1 cellular context compared by ENCODE assay signal in the genomic region with DNA sequence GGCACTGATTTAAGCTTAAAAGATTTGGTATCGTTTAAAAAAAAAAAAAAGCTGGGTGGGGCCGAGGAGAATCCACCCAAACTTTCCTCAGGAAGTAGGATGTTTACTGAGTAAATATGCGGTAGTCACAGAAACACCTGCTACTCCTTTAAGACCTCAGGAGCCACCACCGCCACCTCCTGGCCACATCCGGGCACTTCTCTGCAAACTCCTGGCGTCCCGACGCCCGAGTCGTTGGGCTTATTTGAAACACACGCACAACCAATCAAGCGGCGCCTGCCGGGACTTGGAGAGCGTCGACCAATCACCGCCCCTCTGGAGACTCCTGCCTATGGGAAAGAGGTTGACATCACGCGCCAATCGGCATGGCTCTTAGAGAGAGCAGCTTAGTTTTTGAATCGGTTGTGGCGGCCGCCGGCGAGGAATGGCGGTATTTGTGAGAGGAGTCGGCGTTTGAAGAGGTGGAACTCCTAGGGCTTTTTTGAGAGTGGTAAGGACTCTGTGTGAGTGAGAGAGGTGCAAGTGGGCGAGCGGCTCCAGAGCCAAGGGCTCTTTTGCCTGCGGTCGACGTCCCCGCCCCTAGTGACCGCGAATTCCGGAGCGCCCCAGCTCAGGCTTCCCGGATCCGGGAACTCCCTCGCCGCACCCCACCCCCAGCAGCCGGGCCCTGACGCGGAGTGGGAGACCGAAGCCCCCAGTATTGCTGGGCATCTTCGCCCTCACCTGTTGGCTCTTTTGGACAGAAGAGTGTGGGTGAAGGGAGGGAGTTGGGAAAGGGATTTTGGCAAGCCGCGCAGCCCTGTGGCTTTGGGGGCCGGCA.
TF ChIP-seq lines count a peak whose summit lies in the region.

A gene with protein sequence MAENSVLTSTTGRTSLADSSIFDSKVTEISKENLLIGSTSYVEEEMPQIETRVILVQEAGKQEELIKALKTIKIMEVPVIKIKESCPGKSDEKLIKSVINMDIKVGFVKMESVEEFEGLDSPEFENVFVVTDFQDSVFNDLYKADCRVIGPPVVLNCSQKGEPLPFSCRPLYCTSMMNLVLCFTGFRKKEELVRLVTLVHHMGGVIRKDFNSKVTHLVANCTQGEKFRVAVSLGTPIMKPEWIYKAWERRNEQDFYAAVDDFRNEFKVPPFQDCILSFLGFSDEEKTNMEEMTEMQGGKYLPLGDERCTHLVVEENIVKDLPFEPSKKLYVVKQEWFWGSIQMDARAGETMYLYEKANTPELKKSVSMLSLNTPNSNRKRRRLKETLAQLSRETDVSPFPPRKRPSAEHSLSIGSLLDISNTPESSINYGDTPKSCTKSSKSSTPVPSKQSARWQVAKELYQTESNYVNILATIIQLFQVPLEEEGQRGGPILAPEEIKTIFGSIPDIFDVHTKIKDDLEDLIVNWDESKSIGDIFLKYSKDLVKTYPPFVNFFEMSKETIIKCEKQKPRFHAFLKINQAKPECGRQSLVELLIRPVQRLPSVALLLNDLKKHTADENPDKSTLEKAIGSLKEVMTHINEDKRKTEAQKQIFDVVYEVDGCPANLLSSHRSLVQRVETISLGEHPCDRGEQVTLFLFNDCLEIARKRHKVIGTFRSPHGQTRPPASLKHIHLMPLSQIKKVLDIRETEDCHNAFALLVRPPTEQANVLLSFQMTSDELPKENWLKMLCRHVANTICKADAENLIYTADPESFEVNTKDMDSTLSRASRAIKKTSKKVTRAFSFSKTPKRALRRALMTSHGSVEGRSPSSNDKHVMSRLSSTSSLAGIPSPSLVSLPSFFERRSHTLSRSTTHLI (plus strand): TSS at position 359 of the 820 bp plus-strand sequence. CDS start 3,805 bp downstream, outside the sequence.

TF ChIP-seq in HEK293, 187 proteins besides CTCF, POLR2A, EP300 and RAD21 (continued from another document and continues in another):
- TF ChIP-seq, protein P1, sequence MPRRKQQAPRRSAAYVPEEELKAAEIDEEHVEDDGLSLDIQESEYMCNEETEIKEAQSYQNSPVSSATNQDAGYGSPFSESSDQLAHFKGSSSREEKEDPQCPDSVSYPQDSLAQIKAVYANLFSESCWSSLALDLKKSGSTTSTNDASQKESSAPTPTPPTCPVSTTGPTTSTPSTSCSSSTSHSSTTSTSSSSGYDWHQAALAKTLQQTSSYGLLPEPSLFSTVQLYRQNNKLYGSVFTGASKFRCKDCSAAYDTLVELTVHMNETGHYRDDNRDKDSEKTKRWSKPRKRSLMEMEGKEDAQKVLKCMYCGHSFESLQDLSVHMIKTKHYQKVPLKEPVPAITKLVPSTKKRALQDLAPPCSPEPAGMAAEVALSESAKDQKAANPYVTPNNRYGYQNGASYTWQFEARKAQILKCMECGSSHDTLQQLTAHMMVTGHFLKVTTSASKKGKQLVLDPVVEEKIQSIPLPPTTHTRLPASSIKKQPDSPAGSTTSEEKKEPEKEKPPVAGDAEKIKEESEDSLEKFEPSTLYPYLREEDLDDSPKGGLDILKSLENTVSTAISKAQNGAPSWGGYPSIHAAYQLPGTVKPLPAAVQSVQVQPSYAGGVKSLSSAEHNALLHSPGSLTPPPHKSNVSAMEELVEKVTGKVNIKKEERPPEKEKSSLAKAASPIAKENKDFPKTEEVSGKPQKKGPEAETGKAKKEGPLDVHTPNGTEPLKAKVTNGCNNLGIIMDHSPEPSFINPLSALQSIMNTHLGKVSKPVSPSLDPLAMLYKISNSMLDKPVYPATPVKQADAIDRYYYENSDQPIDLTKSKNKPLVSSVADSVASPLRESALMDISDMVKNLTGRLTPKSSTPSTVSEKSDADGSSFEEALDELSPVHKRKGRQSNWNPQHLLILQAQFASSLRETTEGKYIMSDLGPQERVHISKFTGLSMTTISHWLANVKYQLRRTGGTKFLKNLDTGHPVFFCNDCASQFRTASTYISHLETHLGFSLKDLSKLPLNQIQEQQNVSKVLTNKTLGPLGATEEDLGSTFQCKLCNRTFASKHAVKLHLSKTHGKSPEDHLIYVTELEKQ (tag by site-specific recombination; IDR thresholded peaks at IDR 0.05; ENCODE audit: borderline replicate concordance): no peak
- peak; percentile 46 for TF ChIP-seq ZNF654 (tag by site-specific recombination; IDR thresholded peaks at IDR 0.05; ENCODE audit: low read depth)
- peak; percentile 68 for TF ChIP-seq ZBTB17 (tag by site-specific recombination; IDR thresholded peaks at IDR 0.05)
- TF ChIP-seq EGR2 (tag by site-specific recombination; IDR thresholded peaks at IDR 0.05; ENCODE audit: low read depth): peak; percentile 58
- TF ChIP-seq, protein P2, sequence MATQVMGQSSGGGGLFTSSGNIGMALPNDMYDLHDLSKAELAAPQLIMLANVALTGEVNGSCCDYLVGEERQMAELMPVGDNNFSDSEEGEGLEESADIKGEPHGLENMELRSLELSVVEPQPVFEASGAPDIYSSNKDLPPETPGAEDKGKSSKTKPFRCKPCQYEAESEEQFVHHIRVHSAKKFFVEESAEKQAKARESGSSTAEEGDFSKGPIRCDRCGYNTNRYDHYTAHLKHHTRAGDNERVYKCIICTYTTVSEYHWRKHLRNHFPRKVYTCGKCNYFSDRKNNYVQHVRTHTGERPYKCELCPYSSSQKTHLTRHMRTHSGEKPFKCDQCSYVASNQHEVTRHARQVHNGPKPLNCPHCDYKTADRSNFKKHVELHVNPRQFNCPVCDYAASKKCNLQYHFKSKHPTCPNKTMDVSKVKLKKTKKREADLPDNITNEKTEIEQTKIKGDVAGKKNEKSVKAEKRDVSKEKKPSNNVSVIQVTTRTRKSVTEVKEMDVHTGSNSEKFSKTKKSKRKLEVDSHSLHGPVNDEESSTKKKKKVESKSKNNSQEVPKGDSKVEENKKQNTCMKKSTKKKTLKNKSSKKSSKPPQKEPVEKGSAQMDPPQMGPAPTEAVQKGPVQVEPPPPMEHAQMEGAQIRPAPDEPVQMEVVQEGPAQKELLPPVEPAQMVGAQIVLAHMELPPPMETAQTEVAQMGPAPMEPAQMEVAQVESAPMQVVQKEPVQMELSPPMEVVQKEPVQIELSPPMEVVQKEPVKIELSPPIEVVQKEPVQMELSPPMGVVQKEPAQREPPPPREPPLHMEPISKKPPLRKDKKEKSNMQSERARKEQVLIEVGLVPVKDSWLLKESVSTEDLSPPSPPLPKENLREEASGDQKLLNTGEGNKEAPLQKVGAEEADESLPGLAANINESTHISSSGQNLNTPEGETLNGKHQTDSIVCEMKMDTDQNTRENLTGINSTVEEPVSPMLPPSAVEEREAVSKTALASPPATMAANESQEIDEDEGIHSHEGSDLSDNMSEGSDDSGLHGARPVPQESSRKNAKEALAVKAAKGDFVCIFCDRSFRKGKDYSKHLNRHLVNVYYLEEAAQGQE (tag by site-specific recombination; IDR thresholded peaks at IDR 0.05): 0 out of 2 replicates have a peak, but pooled peaks have one; percentile 7
- peak; percentile 41; the same call in 1 of the 2 replicates for TF ChIP-seq ZFHX2 (tag by site-specific recombination; conservative IDR thresholded peaks at IDR 0.05)
- TF ChIP-seq ZNF140 (tag by site-specific recombination; IDR thresholded peaks at IDR 0.05): no peak
- TF ChIP-seq ZNF324 (tag by site-specific recombination; IDR thresholded peaks at IDR 0.05): no peak
- peak; percentile 69 for TF ChIP-seq GLIS2 (tag by site-specific recombination; IDR thresholded peaks at IDR 0.05)
- TF ChIP-seq, protein P3, sequence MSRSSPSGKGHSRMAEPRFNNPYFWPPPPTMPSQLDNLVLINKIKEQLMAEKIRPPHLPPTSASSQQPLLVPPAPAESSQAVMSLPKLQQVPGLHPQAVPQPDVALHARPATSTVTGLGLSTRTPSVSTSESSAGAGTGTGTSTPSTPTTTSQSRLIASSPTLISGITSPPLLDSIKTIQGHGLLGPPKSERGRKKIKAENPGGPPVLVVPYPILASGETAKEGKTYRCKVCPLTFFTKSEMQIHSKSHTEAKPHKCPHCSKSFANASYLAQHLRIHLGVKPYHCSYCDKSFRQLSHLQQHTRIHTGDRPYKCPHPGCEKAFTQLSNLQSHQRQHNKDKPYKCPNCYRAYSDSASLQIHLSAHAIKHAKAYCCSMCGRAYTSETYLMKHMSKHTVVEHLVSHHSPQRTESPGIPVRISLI (tag by site-specific recombination; IDR thresholded peaks at IDR 0.05): 0 out of 2 replicates have a peak, but pooled peaks have one; percentile 74
- peak; percentile 60 for TF ChIP-seq SETDB1 (IDR thresholded peaks at IDR 0.05; ENCODE audit: insufficient read length, low read length)
- TF ChIP-seq ZNF341 (tag by site-specific recombination; IDR thresholded peaks at IDR 0.05; ENCODE audit: low read depth): peak; percentile 67
- no peak for TF ChIP-seq HOXA7 (CRISPR knock-in tag; IDR thresholded peaks at IDR 0.05; ENCODE audit: borderline replicate concordance)
- peak; percentile 42; the same call in 1 of the 2 replicates for TF ChIP-seq TRIM28 (IDR thresholded peaks at IDR 0.05; ENCODE audit: borderline replicate concordance, low read length)
- TF ChIP-seq, protein P4, sequence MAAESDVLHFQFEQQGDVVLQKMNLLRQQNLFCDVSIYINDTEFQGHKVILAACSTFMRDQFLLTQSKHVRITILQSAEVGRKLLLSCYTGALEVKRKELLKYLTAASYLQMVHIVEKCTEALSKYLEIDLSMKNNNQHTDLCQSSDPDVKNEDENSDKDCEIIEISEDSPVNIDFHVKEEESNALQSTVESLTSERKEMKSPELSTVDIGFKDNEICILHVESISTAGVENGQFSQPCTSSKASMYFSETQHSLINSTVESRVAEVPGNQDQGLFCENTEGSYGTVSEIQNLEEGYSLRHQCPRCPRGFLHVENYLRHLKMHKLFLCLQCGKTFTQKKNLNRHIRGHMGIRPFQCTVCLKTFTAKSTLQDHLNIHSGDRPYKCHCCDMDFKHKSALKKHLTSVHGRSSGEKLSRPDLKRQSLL (tag by site-specific recombination; IDR thresholded peaks at IDR 0.05): peak; percentile 97
- 0 out of 2 replicates have a peak, but pooled peaks have one; percentile 20 for TF ChIP-seq ZNF2 (tag by site-specific recombination; IDR thresholded peaks at IDR 0.05)
- peak; percentile 64; the same call in 1 of the 2 replicates for TF ChIP-seq ZEB2 (tag by site-specific recombination; IDR thresholded peaks at IDR 0.05)
- peak; percentile 87 for TF ChIP-seq SP2 (tag by site-specific recombination; IDR thresholded peaks at IDR 0.05)
- peak; percentile 31; the same call in 1 of the 2 replicates for TF ChIP-seq SP3 (tag by site-specific recombination; IDR thresholded peaks at IDR 0.05)
- peak; percentile 92 for TF ChIP-seq ZNF394 (tag by site-specific recombination; IDR thresholded peaks at IDR 0.05; ENCODE audit: borderline replicate concordance)
- TF ChIP-seq, protein P5, sequence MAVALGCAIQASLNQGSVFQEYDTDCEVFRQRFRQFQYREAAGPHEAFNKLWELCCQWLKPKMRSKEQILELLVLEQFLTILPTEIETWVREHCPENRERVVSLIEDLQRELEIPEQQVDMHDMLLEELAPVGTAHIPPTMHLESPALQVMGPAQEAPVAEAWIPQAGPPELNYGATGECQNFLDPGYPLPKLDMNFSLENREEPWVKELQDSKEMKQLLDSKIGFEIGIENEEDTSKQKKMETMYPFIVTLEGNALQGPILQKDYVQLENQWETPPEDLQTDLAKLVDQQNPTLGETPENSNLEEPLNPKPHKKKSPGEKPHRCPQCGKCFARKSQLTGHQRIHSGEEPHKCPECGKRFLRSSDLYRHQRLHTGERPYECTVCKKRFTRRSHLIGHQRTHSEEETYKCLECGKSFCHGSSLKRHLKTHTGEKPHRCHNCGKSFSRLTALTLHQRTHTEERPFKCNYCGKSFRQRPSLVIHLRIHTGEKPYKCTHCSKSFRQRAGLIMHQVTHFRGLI (tag by site-specific recombination; IDR thresholded peaks at IDR 0.05): peak; percentile 65; the same call in 1 of the 2 replicates
- TF ChIP-seq ZNF610 (tag by site-specific recombination; IDR thresholded peaks at IDR 0.05; ENCODE audit: borderline replicate concordance): no peak; the same call in 1 of the 2 replicates
- peak; percentile 49 for TF ChIP-seq ZNF596 (tag by site-specific recombination; IDR thresholded peaks at IDR 0.05)
- TF ChIP-seq, protein P6, sequence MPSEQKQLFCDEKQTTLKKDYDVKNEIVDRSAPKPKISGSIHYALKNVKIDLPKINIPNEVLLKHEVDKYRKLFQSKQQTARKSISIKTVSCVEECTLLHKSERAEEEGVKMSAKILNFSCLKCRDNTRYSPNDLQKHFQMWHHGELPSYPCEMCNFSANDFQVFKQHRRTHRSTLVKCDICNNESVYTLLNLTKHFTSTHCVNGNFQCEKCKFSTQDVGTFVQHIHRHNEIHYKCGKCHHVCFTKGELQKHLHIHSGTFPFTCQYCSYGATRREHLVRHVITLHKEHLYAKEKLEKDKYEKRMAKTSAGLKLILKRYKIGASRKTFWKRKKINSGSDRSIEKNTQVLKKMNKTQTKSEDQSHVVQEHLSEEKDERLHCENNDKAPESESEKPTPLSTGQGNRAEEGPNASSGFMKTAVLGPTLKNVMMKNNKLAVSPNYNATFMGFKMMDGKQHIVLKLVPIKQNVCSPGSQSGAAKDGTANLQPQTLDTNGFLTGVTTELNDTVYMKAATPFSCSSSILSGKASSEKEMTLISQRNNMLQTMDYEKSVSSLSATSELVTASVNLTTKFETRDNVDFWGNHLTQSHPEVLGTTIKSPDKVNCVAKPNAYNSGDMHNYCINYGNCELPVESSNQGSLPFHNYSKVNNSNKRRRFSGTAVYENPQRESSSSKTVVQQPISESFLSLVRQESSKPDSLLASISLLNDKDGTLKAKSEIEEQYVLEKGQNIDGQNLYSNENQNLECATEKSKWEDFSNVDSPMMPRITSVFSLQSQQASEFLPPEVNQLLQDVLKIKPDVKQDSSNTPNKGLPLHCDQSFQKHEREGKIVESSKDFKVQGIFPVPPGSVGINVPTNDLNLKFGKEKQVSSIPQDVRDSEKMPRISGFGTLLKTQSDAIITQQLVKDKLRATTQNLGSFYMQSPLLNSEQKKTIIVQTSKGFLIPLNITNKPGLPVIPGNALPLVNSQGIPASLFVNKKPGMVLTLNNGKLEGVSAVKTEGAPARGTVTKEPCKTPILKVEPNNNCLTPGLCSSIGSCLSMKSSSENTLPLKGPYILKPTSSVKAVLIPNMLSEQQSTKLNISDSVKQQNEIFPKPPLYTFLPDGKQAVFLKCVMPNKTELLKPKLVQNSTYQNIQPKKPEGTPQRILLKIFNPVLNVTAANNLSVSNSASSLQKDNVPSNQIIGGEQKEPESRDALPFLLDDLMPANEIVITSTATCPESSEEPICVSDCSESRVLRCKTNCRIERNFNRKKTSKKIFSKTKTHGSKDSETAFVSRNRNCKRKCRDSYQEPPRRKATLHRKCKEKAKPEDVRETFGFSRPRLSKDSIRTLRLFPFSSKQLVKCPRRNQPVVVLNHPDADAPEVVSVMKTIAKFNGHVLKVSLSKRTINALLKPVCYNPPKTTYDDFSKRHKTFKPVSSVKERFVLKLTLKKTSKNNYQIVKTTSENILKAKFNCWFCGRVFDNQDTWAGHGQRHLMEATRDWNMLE (tag by site-specific recombination; conservative IDR thresholded peaks at IDR 0.05; ENCODE audit: low read depth): peak; percentile 33; the same call in 1 of the 2 replicates
- peak; percentile 77 for TF ChIP-seq ZNF335 (tag by site-specific recombination; conservative IDR thresholded peaks at IDR 0.05)
- TF ChIP-seq IKZF3 (tag by site-specific recombination; IDR thresholded peaks at IDR 0.05): peak; percentile 50
- TF ChIP-seq, protein P7, sequence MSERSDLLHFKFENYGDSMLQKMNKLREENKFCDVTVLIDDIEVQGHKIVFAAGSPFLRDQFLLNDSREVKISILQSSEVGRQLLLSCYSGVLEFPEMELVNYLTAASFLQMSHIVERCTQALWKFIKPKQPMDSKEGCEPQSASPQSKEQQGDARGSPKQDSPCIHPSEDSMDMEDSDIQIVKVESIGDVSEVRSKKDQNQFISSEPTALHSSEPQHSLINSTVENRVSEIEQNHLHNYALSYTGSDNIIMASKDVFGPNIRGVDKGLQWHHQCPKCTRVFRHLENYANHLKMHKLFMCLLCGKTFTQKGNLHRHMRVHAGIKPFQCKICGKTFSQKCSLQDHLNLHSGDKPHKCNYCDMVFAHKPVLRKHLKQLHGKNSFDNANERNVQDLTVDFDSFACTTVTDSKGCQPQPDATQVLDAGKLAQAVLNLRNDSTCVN (tag by site-specific recombination; optimal IDR thresholded peaks at IDR 0.05): peak; percentile 38
- TF ChIP-seq ZNF660 (tag by site-specific recombination; IDR thresholded peaks at IDR 0.05): peak; percentile 31; the same call in 1 of the 2 replicates
- TF ChIP-seq ZNF76 (tag by site-specific recombination; IDR thresholded peaks at IDR 0.05; ENCODE audit: borderline replicate concordance, low read depth): peak; percentile 75
- peak; percentile 41; the same call in 1 of the 2 replicates for TF ChIP-seq ZBTB7A (tag by site-specific recombination; IDR thresholded peaks at IDR 0.05; ENCODE audit: low read depth)
